ENCODE assay signal across 8 cellular contexts in the genomic region with DNA sequence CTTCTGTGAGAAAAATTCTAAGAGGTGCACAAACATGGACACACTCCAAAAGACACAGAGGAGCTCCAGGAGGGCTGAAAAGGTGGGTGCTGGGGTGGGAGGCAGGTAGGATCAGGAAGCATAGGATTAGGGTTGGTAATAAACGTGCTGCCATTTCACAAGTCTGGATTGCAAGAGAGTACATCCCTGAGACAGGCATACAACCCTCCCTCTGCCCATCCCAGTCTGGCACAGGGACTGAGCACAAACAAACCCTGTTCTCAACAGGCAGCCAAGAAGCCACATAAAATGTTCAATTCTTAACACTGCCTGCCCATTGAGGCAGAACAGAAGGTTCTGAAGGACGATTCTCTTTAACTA. TPM values are rescaled to one million over a fixed set of nuclear protein-coding genes. Genes with fewer than 3 reads are reported as not detected.
DNase-seq lines count a peak whose midpoint lies in the region; ATAC-seq and TF ChIP-seq lines count a peak whose summit lies in the region.

No MANE protein-coding gene starts in this region.

- H3K4me3 ChIP-seq in HUES64 (ENCODE audit: low read length), result no peak overlapping the region
- peak overlapping the region; percentile 1 for H3K4me3 ChIP-seq in skeletal muscle cell (ENCODE audit: low read depth, low read length)

- H3K27ac ChIP-seq in HUES64 (ENCODE audit: low read depth, low read length), result peak overlapping the region; percentile 71

- peaks cover 28% of the 10 kb centered on the region for H3K4me1 Mint-ChIP-seq in dendritic cell treated with granulocyte-macrophage colony-stimulating factor and Interleukin-4, amounts not matched to agents 40 ng/mL and 50 ng/mL, for 4 days (ENCODE audit: low read depth)

- no peaks in the 10 kb centered on the region for H3K36me3 Mint-ChIP-seq in dendritic cell treated with granulocyte-macrophage colony-stimulating factor and Interleukin-4, amounts not matched to agents 40 ng/mL and 50 ng/mL, for 4 days (ENCODE audit: low read depth)

- intact Hi-C loops in dendritic cell treated with granulocyte-macrophage colony-stimulating factor and Interleukin-4, amounts not matched to agents 40 ng/mL and 50 ng/mL, for 4 days (cut with micrococcal nuclease), result no loop called here

- peak; percentile 15 for ATAC-seq in GM19351 (IDR thresholded peaks at IDR 0.05; ENCODE audit: unreplicated experiment)

- no peaks in the 10 kb centered on the region for H3K9me3 Mint-ChIP-seq in dendritic cell treated with granulocyte-macrophage colony-stimulating factor and Interleukin-4, amounts not matched to agents 40 ng/mL and 50 ng/mL, for 4 days

- H3K9me3 ChIP-seq in HUES64 (ENCODE audit: insufficient read depth, low read depth, low read length), result no peaks in the 10 kb centered on the region

- in situ Hi-C loops in GM13977 (cut with MboI; ENCODE audit: low pct_unique_long_range_greater_than_20kb, low sequenced_read_pairs, unreplicated experiment), result no loop called here

- no peak overlapping the region for H3K4me3 Mint-ChIP-seq in dendritic cell treated with granulocyte-macrophage colony-stimulating factor and Interleukin-4, amounts not matched to agents 40 ng/mL and 50 ng/mL, for 4 days

- peaks cover 10% of the 10 kb centered on the region; the same call in 1 of the 2 replicates for H3K4me1 ChIP-seq in HUES64 (ENCODE audit: insufficient read depth, low read length)

- WGBS in HUES64, result 84% methylated on average over 2 of the region's 2 CpGs

- TF ChIP-seq CTCF in GM13977 (IDR thresholded peaks at IDR 0.05; ENCODE audit: extremely low read depth, insufficient read depth, missing control alignments), result no peak

- peak; percentile 48 for DNase-seq in AG08395 (ENCODE audit: low spot score)
- no peak for DNase-seq in skeletal muscle cell (ENCODE audit: low read depth)
- no peak for DNase-seq in NCI-H2107 (lab: John Stamatoyannopoulos, UW)
- no peak for DNase-seq in GM13977 (ENCODE audit: low spot score)
- DNase-seq in globus pallidus (ENCODE audit: low spot score), result no peak

- no peaks in the 10 kb centered on the region for H3K27me3 Mint-ChIP-seq in dendritic cell treated with granulocyte-macrophage colony-stimulating factor and Interleukin-4, amounts not matched to agents 40 ng/mL and 50 ng/mL, for 4 days

- peak overlapping the region; percentile 37; the same call in 1 of the 2 replicates for H3K9ac ChIP-seq in HUES64 (ENCODE audit: low read depth, low read length)

- H3K27ac Mint-ChIP-seq in dendritic cell treated with granulocyte-macrophage colony-stimulating factor and Interleukin-4, amounts not matched to agents 40 ng/mL and 50 ng/mL, for 4 days, result peak overlapping the region; percentile 84

- no peaks in the 10 kb centered on the region for H3K27me3 ChIP-seq in HUES64 (ENCODE audit: insufficient read depth, low read length)

- no peaks in the 10 kb centered on the region for H3K36me3 ChIP-seq in HUES64 (ENCODE audit: insufficient read depth, low read length)

RNA-seq across cellular contexts. Expression of a gene that starts 18.5 kb away (rescaled TPM):
- 11.2 TPM for polyA plus RNA-seq in HUES64 (2013, experiment 1 of 2)
- 10.5 TPM for polyA plus RNA-seq in HUES64 (2013, experiment 2 of 2)
